Comparison of ENCODE assay signal across 14 cellular contexts in the genomic region with DNA sequence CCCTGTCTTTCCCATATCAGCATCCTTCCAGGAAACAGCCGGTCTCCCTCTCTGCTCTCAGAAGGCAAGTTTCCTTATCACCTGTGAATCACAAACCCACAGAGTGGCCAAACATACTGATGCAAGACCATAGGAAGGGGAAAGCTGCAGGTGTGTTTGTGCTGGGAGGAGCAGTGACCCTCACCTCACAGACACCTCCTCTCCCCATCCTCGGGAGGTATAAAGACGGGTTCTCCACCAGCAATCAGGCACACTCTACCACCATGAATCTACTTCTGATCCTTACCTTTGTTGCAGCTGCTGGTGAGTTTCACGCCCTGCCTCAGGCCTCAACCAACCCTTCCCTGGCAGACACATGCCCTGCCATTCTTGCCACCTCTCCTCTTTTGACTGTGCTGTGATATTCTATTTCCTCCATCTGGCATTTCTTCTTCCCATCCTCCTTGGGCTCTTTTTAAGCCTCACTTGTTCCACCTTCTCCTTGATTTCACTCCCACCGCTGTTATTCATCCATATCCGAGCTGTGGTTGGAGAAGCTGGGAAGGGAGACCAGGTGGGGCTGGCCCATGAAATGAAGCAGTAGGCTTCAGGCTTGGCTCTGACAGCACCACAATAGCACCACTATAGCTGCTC. TPM values are rescaled to one million over a fixed set of nuclear protein-coding genes. Genes with fewer than 3 reads are reported as not detected.
DNase-seq lines count a peak whose midpoint lies in the region; ATAC-seq and TF ChIP-seq lines count a peak whose summit lies in the region.
"Had no signal": no experiment of that assay in that cellular context is flagged by ENCODE, and none has a peak within 500 bp of the region (broad histone marks: within the 10 kb centered on the region; RNA-seq: fewer than 3 reads in every experiment).

PRSS2 (plus strand) TSS at position 251 of the 633 bp plus-strand sequence; CDS start at position 264, 13 bp downstream.

- CTCF ChIA-PET in activated B cell treated with CpG ODN at 0.5 μM for 24 hours (lab: Charles Lee), result interaction anchor here (1.2 to 2.8 kb wide), 3 partner anchors 12 to 57 kb away, joined by 3 to 17 read pairs (median 7); no protein-coding TSS in a partner anchor

- TF ChIP-seq POLR2A in sigmoid colon (IDR thresholded peaks at IDR 0.05), result no peak

- H3K4me1 ChIP-seq in BLaER1 treated with 17β-estradiol and CSF1 and Interleukin-3, amounts not matched to agents 10 nM and 100 nM, result peaks cover 0 to 19% (median 11%) of the 10 kb centered on the region in 10 experiments; a peak in 11 of 20 replicates
- no peaks in the 10 kb centered on the region for H3K4me1 ChIP-seq in sigmoid colon

- no peak within 1 kb of the TSS for H3K4me3 ChIP-seq in BLaER1 treated with 17β-estradiol and CSF1 and Interleukin-3, amounts not matched to agents 10 nM and 100 nM
- no peak within 1 kb of the TSS for H3K4me3 ChIP-seq in sigmoid colon

- H3K27me3 Mint-ChIP-seq in activated B cell treated with CpG ODN at 0.5 μM for 24 hours, result peaks cover 9% of the 10 kb centered on the region
- peaks cover 68% of the 10 kb centered on the region for H3K27me3 Mint-ChIP-seq in mesothelial cell of epicardium (ENCODE audit: low read depth)
- H3K27me3 Mint-ChIP-seq: CD4-positive, alpha-beta memory T cell had no signal

- H3K27ac ChIP-seq in BLaER1 treated with 17β-estradiol and CSF1 and Interleukin-3, amounts not matched to agents 10 nM and 100 nM, result no peak within 1 kb of the TSS
- H3K27ac ChIP-seq in sigmoid colon, result no peak within 1 kb of the TSS

- H3K36me3 Mint-ChIP-seq in activated B cell treated with CpG ODN at 0.5 μM for 24 hours (ENCODE audit: low read depth), result no peaks in the 10 kb centered on the region
- H3K36me3 Mint-ChIP-seq in mesothelial cell of epicardium, result no peaks in the 10 kb centered on the region
- H3K36me3 Mint-ChIP-seq: CD4-positive, alpha-beta memory T cell; naive thymus-derived CD8-positive, alpha-beta T cell had no signal

- WGBS in sigmoid colon, 2 donors, result 69 to 70% methylated on average over 6 of the region's 6 CpGs

- no peaks in the 10 kb centered on the region for H3K27me3 ChIP-seq in BLaER1 treated with 17β-estradiol and CSF1 and Interleukin-3, amounts not matched to agents 10 nM and 100 nM
- no peaks in the 10 kb centered on the region for H3K27me3 ChIP-seq in sigmoid colon

- H3K27ac Mint-ChIP-seq in activated B cell treated with CpG ODN at 0.5 μM for 24 hours, result peak within 1 kb of the TSS; percentile 65
- no peak within 1 kb of the TSS for H3K27ac Mint-ChIP-seq in mesothelial cell of epicardium
- H3K27ac Mint-ChIP-seq: naive thymus-derived CD8-positive, alpha-beta T cell had no signal

- TF ChIP-seq EP300 in sigmoid colon (IDR thresholded peaks at IDR 0.05), result no peak

- peak within 1 kb of the TSS in 8 of 11 experiments; percentile 8 to 48 (median 23); a peak in 11 of 22 replicates for H3K4me2 ChIP-seq in BLaER1 treated with 17β-estradiol and CSF1 and Interleukin-3, amounts not matched to agents 10 nM and 100 nM

- no peak for DNase-seq in activated B cell treated with CpG ODN at 0.5 μM for 24 hours
- DNase-seq in occipital lobe (lab: John Stamatoyannopoulos, UW), result no peak
- no peak for DNase-seq in mesothelial cell of epicardium (ENCODE audit: low spot score in 2 of 2, unreplicated experiment in 2 of 2)
- no peak for DNase-seq in sigmoid colon
- DNase-seq: activated gamma-delta T cell treated with Interleukin-2 at 50 U/mL for 16 hours; CD4-positive, alpha-beta memory T cell; hippocampal formation; naive thymus-derived CD8-positive, alpha-beta T cell; NCI-H1092 treated with DMSO at 0.1 percent for 48 hours had no signal

- H3K9me3 ChIP-seq in BLaER1 treated with 17β-estradiol and CSF1 and Interleukin-3, amounts not matched to agents 10 nM and 100 nM (replicated peaks in 1 of 11), result no peaks in the 10 kb centered on the region
- no peaks in the 10 kb centered on the region for H3K9me3 ChIP-seq in sigmoid colon

- no peaks in the 10 kb centered on the region for H3K36me3 ChIP-seq in BLaER1 treated with 17β-estradiol and CSF1 and Interleukin-3, amounts not matched to agents 10 nM and 100 nM
- H3K36me3 ChIP-seq in sigmoid colon, result no peaks in the 10 kb centered on the region

- peak; percentile 16 for ATAC-seq in GM19025 (IDR thresholded peaks at IDR 0.05; ENCODE audit: low read depth, unreplicated experiment)
- ATAC-seq in HG02938 (IDR thresholded peaks at IDR 0.05; ENCODE audit: unreplicated experiment), result peak; percentile 15
- ATAC-seq in activated B cell treated with CpG ODN at 0.5 μM for 24 hours (ENCODE audit: low read depth), result peak; percentile 15
- no peak for ATAC-seq in GM19452 (IDR thresholded peaks at IDR 0.05; ENCODE audit: unreplicated experiment)
- ATAC-seq: naive thymus-derived CD8-positive, alpha-beta T cell had no signal

- H3K4me1 Mint-ChIP-seq in activated B cell treated with CpG ODN at 0.5 μM for 24 hours (peaks cover 23% of the 10 kb centered on the region), mesothelial cell of epicardium (no peaks in the 10 kb centered on the region)

- TF ChIP-seq CTCF in activated B cell treated with CpG ODN at 0.5 μM for 24 hours (IDR thresholded peaks at IDR 0.05) (no peak), mesothelial cell of epicardium (IDR thresholded peaks at IDR 0.05; ENCODE audit: unreplicated experiment) (no peak), sigmoid colon (IDR thresholded peaks at IDR 0.05) (no peak)

- no peaks in the 10 kb centered on the region for H4K20me1 ChIP-seq in BLaER1 treated with 17β-estradiol and CSF1 and Interleukin-3, amounts not matched to agents 10 nM and 100 nM

- H3K9me3 Mint-ChIP-seq in activated B cell treated with CpG ODN at 0.5 μM for 24 hours (no peaks in the 10 kb centered on the region), mesothelial cell of epicardium (no peaks in the 10 kb centered on the region)
- H3K9me3 Mint-ChIP-seq: CD4-positive, alpha-beta memory T cell; naive thymus-derived CD8-positive, alpha-beta T cell had no signal

- POLR2A ChIA-PET in activated B cell treated with CpG ODN at 0.5 μM for 24 hours (lab: Charles Lee), result interaction anchor here (0.7 to 3.5 kb wide), 5 partner anchors 12 to 132 kb away, joined by 3 to 12 read pairs (median 10); no protein-coding TSS in a partner anchor

- intact Hi-C loops in activated B cell treated with CpG ODN at 0.5 μM for 24 hours (cut with micrococcal nuclease) (no loop called here), sigmoid colon (cut with DNase I) (no loop called here)

- no peak within 1 kb of the TSS for H3K9ac ChIP-seq in BLaER1 treated with 17β-estradiol and CSF1 and Interleukin-3, amounts not matched to agents 10 nM and 100 nM

- H3K4me3 Mint-ChIP-seq in activated B cell treated with CpG ODN at 0.5 μM for 24 hours, result peak within 1 kb of the TSS; percentile 32
- no peak within 1 kb of the TSS for H3K4me3 Mint-ChIP-seq in mesothelial cell of epicardium
- H3K4me3 Mint-ChIP-seq: CD4-positive, alpha-beta memory T cell; naive thymus-derived CD8-positive, alpha-beta T cell had no signal

RNA-seq across cellular contexts. Expression of gene PRSS2, which starts in this region (rescaled TPM):
- total RNA-seq in activated B cell treated with CpG ODN at 0.5 μM for 24 hours (not detected in 2 replicates), occipital lobe (not detected), mesothelial cell of epicardium (not detected in 3 replicates), sigmoid colon (not detected)
- 10 to 100 TPM in 1 of 3 donors, 1 to 10 TPM in 2; 1.4 to 30.0 (median 3.0) TPM for polyA plus RNA-seq in sigmoid colon
- total RNA-seq: CD4-positive, alpha-beta memory T cell; dermis microvascular lymphatic vessel endothelial cell; naive thymus-derived CD8-positive, alpha-beta T cell had no signal
- polyA plus RNA-seq: CD4-positive, alpha-beta memory T cell; naive thymus-derived CD8-positive, alpha-beta T cell had no signal

Comparison
In these comparisons a context has a peak if more than half of its experiments do, and no peak if none do; other contexts are left out.
1. Peak in ATAC-seq in activated B cell treated with CpG ODN at 0.5 μM for 24 hours; RNA of the gene not detected or under 1 TPM.